Comparison of ENCODE assay signal across 12 cellular contexts in the genomic region with DNA sequence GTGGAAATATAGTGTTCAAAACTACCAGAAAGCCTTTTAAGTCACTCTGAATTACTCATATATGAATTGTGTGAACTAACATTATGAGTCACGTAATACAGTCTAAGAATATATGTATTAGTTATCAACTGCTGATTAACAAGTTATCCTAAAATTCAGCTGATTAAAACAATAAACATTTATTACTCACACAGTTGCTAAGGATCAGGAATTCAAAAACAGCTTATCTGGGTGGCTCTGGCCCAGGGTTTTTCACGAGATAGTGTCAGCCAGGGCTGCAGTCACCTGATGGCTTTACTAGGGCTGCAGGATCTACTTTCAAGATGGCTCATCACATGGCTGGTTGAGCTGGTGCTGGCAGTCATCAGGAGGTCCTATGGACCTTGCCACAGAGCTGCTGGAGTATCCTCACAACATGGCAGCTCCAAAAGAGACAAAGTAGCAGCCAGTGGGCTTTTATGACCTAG. TPM values are rescaled to one million over a fixed set of nuclear protein-coding genes. Genes with fewer than 3 reads are reported as not detected.
DNase-seq lines count a peak whose midpoint lies in the region; ATAC-seq, FAIRE-seq and TF ChIP-seq lines count a peak whose summit lies in the region.
"Had no signal": no experiment of that assay in that cellular context is flagged by ENCODE, and none has a peak within 500 bp of the region (broad histone marks: within the 10 kb centered on the region; RNA-seq: fewer than 3 reads in every experiment).

No MANE protein-coding gene starts in this region.

- H3K36me3 ChIP-seq in GM06990 (ENCODE audit: control insufficient read depth, insufficient read depth, low read length) = no peaks in the 10 kb centered on the region; the same call in none of the 2 replicates
- peaks cover 2% of the 10 kb centered on the region for H3K36me3 ChIP-seq in bronchial epithelial cell (ENCODE audit: control insufficient read depth, insufficient read depth, low read length)
- no peaks in the 10 kb centered on the region for H3K36me3 ChIP-seq in parathyroid adenoma (ENCODE audit: control insufficient read depth, insufficient read depth, low read length)

- ATAC-seq in HG03025 (IDR thresholded peaks at IDR 0.05; ENCODE audit: low FRiP score, unreplicated experiment) = no peak
- ATAC-seq: HCT116 had no signal

- no peak overlapping the region for H3K9ac ChIP-seq in parathyroid adenoma

- H3K4me2 ChIP-seq in parathyroid adenoma (ENCODE audit: low read length) = no peak overlapping the region

- TF ChIP-seq CTCF in GM06990 (IDR thresholded peaks at IDR 0.05; ENCODE audit: insufficient read depth, low read length, poor library complexity, severe bottlenecking) (no peak), bronchial epithelial cell (IDR thresholded peaks at IDR 0.05; ENCODE audit: insufficient read depth, low read length, severe bottlenecking) (no peak), parathyroid adenoma (IDR thresholded peaks at IDR 0.05) (no peak)

- H3K9me3 ChIP-seq in parathyroid adenoma (ENCODE audit: control insufficient read depth, low read length) = no peaks in the 10 kb centered on the region

- DNase-seq in GM06990 (ENCODE audit: extremely low read depth, insufficient read length) (peak; percentile 49), M059J (ENCODE audit: low read depth) (peak; percentile 68), bronchial epithelial cell (ENCODE audit: low read depth) (peak; percentile 95), pons (ENCODE audit: low spot score) (no peak), KG1 (lab: John Stamatoyannopoulos, UW) (no peak), DMS 273 treated with DMSO at 0.1 percent for 48 hours (lab: John Stamatoyannopoulos, UW) (no peak)
- DNase-seq: DMS153, NCI-H1105 treated with DMSO at 0.1 percent for 48 hours had no signal

- H2AFZ ChIP-seq in parathyroid adenoma = no peak overlapping the region

- H3K4me3 ChIP-seq in GM06990 (replicated peaks; ENCODE audit: low read depth, low read length) = no peak overlapping the region
- H3K4me3 ChIP-seq in bronchial epithelial cell (ENCODE audit: low read depth, low read length) = no peak overlapping the region
- no peak overlapping the region for H3K4me3 ChIP-seq in parathyroid adenoma (ENCODE audit: low read depth, low read length)

- H3K27me3 ChIP-seq in GM06990 (replicated peaks; ENCODE audit: control insufficient read depth, insufficient read depth, low read length) (no peaks in the 10 kb centered on the region), bronchial epithelial cell (ENCODE audit: control insufficient read depth, insufficient read depth, low read length) (no peaks in the 10 kb centered on the region), parathyroid adenoma (ENCODE audit: control insufficient read depth, insufficient read depth, low read length) (no peaks in the 10 kb centered on the region)

- no peak for FAIRE-seq in bronchial epithelial cell (lab: Jason Lieb, UNC)
- FAIRE-seq: TTC549 had no signal

- peaks cover 50% of the 10 kb centered on the region for H3K4me1 ChIP-seq in parathyroid adenoma

- peaks cover 15% of the 10 kb centered on the region for H3K79me2 ChIP-seq in parathyroid adenoma

- peak overlapping the region; percentile 5 for H3K27ac ChIP-seq in parathyroid adenoma

RNA-seq across cellular contexts. Expression of a gene that starts 36.5 kb away (rescaled TPM):
- 118 and 171 TPM in 2 replicates for total RNA-seq in M059J (2014; rRNA removed; shearing (Covaris generic))
- 151 and 152 TPM in 2 replicates for total RNA-seq in bronchial epithelial cell

Comparison
In these comparisons a context has a peak if more than half of its experiments do, and no peak if none do; other contexts are left out.
1. DNase-seq: peak in GM06990 (single experiment), M059J (single experiment) and bronchial epithelial cell (single experiment); none in pons (single experiment), KG1 (single experiment) and DMS 273 treated with DMSO at 0.1 percent for 48 hours (single experiment).